In genomic region chr10:48514263-48514662, GRCh38 we compare ENCODE assay signal across 6 cellular contexts.
"Had no signal": no experiment of that assay in that cellular context is flagged by ENCODE, and none has a peak within 500 bp of the region (broad histone marks: within the 10 kb centered on the region; RNA-seq: fewer than 3 reads in every experiment).

No MANE protein-coding gene starts in this region.

- ATAC-seq: GM12878 had no signal

- H3K4me3 ChIP-seq: GM12878 had no signal

- FAIRE-seq: GM12878, GM12891, GM18507, GM19239 had no signal

- DNase-seq: GDM1, GF-D8 had no signal
